ENCODE assay signal across 21 cellular contexts in the genomic region with DNA sequence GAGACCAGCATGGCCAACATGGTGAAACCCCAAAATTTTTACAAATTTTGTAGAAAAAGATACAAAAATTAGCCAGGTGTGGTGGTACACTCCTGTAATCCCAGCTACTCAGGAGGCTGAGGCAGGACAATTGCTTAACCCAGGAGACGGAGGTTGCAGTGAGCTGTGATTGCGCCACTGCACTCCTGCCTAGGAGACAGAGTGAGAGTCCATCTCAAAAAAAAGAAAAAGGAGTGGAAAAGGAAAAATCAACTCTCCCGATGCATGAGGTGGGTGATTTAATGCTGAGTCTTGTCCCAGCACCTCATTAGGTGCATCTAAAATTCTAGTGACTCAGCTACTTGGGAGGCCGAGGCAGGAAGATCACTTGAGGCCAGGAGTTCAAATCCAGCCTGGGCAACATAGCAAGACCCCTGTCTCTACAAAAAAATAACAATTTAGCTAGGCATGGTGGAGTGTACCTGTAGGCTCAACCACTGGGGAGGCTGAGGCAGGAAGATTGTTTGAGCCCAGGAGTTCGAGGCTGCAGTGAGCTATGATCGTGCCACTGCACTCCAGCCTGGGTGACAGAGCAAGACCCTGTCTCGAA. TPM values are rescaled to one million over a fixed set of nuclear protein-coding genes. Genes with fewer than 3 reads are reported as not detected.
"Had no signal": no experiment of that assay in that cellular context is flagged by ENCODE, and none has a peak within 500 bp of the region (broad histone marks: within the 10 kb centered on the region; RNA-seq: fewer than 3 reads in every experiment).

No MANE protein-coding gene starts in this region.

- DNase-seq: activated CD4-positive, alpha-beta T cell treated with anti-CD3 and anti-CD28 coated beads, Interleukin-2, amount 10 ng/mL, durations not matched to agents 7 days and 5 days; activated CD4-positive, CD25-positive, alpha-beta regulatory T cell; activated CD8-positive, alpha-beta memory T cell treated with anti-CD3 and anti-CD28 coated beads, Interleukin-2, amount 50 U/mL, for 4 hours; activated naive CD4-positive, alpha-beta T cell treated with anti-CD3 and anti-CD28 coated beads for 36 hours; activated T-cell treated with anti-CD3 and anti-CD28 coated beads, Interleukin-2, amount 50 U/mL, for 4 hours; anterior cingulate cortex; effector memory CD8-positive, alpha-beta T cell; foreskin fibroblast; hypothalamus; left lung; mesenchymal stem cell; naive thymus-derived CD8-positive, alpha-beta T cell; ovary; sigmoid colon; stimulated activated CD4-positive, alpha-beta T cell treated with anti-CD3 and anti-CD28 coated beads, Interleukin-4, amount 100 ng/mL, for 4 hours; T-cell had no signal

- H3K4me3 ChIP-seq: left lung, ovary, sigmoid colon, tibial nerve had no signal

- H3K4me1 ChIP-seq: sigmoid colon, tibial nerve had no signal

- H3K9me3 ChIP-seq: left lung, ovary, sigmoid colon, tibial nerve had no signal

- FAIRE-seq: keratinocyte had no signal

- H3K27me3 ChIP-seq: ovary, tibial nerve had no signal

- H3K27ac ChIP-seq: ovary had no signal

- ATAC-seq: activated T-cell treated with anti-CD3 and anti-CD28 coated beads, Interleukin-2, amount 50 U/mL, for 4 hours; effector memory CD8-positive, alpha-beta T cell; naive thymus-derived CD8-positive, alpha-beta T cell; SK-N-SH treated with all-trans-retinoic acid at 6 μM for 48 hours; stimulated activated memory B cell treated with anti-CD40 and anti-IgM and Interleukin-4, amounts not matched to agents 10 μg/mL and 1 μg/mL and 100 μg/mL, for 72 hours; T-cell had no signal

- H3K36me3 ChIP-seq: left lung, ovary, sigmoid colon, tibial nerve had no signal

RNA-seq across cellular contexts. Expression of a gene that starts 20.0 kb away (rescaled TPM):
- total RNA-seq: activated CD4-positive, alpha-beta T cell treated with anti-CD3 and anti-CD28 coated beads, Interleukin-2, amount 10 ng/mL, durations not matched to agents 7 days and 5 days; activated naive CD4-positive, alpha-beta T cell treated with anti-CD3 and anti-CD28 coated beads for 36 hours; naive thymus-derived CD8-positive, alpha-beta T cell had no signal
- polyA plus RNA-seq: keratinocyte; naive thymus-derived CD8-positive, alpha-beta T cell had no signal

RNA-seq across cellular contexts. Expression of a gene that starts 36.8 kb away (rescaled TPM):
- total RNA-seq: dermis microvascular lymphatic vessel endothelial cell had no signal
- polyA plus RNA-seq: keratinocyte; naive thymus-derived CD8-positive, alpha-beta T cell had no signal
